Comparison of ENCODE assay signal across 8 cellular contexts in genomic region chr12:9378430-9378835, GRCh38.
DNase-seq lines count a peak whose midpoint lies in the region; ATAC-seq and TF ChIP-seq lines count a peak whose summit lies in the region.

No MANE protein-coding gene starts in this region.

- CTCF ChIA-PET in OCI-LY7 (lab: Charles Lee; ENCODE audit: unreplicated experiment): no interaction called here

- peaks cover 0 to 3% (median 0%) of the 10 kb centered on the region in 9 donors for H3K27me3 ChIP-seq in heart left ventricle
- no peaks in the 10 kb centered on the region for H3K27me3 ChIP-seq in right cardiac atrium (ENCODE audit: control insufficient read depth, insufficient read depth)
- no peaks in the 10 kb centered on the region for H3K27me3 ChIP-seq in transverse colon
- no peaks in the 10 kb centered on the region for H3K27me3 ChIP-seq in aorta (ENCODE audit: control insufficient read depth in 1 of 2, insufficient read depth in 2 of 2, low read length in 1 of 2)

- POLR2A ChIA-PET in OCI-LY7 (lab: Charles Lee): no interaction called here

- H3K4me3 ChIP-seq in heart left ventricle (no peak overlapping the region), right cardiac atrium (ENCODE audit: low read length) (no peak overlapping the region), OCI-LY7 (ENCODE audit: low read depth, low read length, poor library complexity, severe bottlenecking) (no peak overlapping the region), fibroblast of mammary gland (ENCODE audit: control insufficient read depth, low read depth, low read length) (no peak overlapping the region), transverse colon (no peak overlapping the region), aorta (ENCODE audit: low read length in 2 of 2) (no peak overlapping the region)

- TF ChIP-seq POLR2A in heart left ventricle (IDR thresholded peaks at IDR 0.05): no peak
- no peak for TF ChIP-seq POLR2A in transverse colon (IDR thresholded peaks at IDR 0.05)

- intact Hi-C loops in heart left ventricle (cut with DNase I) (loop anchor here in 1 of 10 donors (2.0 kb wide), 1 partner anchor 90 kb away; no protein-coding TSS in a partner anchor), right cardiac atrium (cut with DNase I) (no loop called here), OCI-LY7 (cut with micrococcal nuclease; ENCODE audit: unreplicated experiment) (no loop called here), transverse colon (cut with DNase I; ENCODE audit: low total_unique reads) (no loop called here), aorta (cut with DNase I) (no loop called here)

- no peaks in the 10 kb centered on the region for H3K36me3 ChIP-seq in heart left ventricle
- no peaks in the 10 kb centered on the region for H3K36me3 ChIP-seq in OCI-LY7 (ENCODE audit: insufficient read depth, low read length)
- H3K36me3 ChIP-seq in transverse colon: no peaks in the 10 kb centered on the region
- H3K36me3 ChIP-seq in aorta (ENCODE audit: control insufficient read depth in 1 of 2, insufficient read depth in 2 of 2, low read length in 1 of 2): no peaks in the 10 kb centered on the region

- TF ChIP-seq CTCF in heart left ventricle (IDR thresholded peaks at IDR 0.05) (peak in 8 of 12 donors; percentile 7 to 41 (median 34)), OCI-LY7 (conservative IDR thresholded peaks at IDR 0.05; ENCODE audit: low read length) (peak; percentile 67), fibroblast of mammary gland (conservative IDR thresholded peaks at IDR 0.05; ENCODE audit: control insufficient read depth, insufficient read depth, low read depth, low read length) (peak; percentile 23), transverse colon (IDR thresholded peaks at IDR 0.05) (peak in 4 of 5 experiments; percentile 7 to 47 (median 32))

- H3K9me3 ChIP-seq in heart left ventricle (no peaks in the 10 kb centered on the region), right cardiac atrium (ENCODE audit: control insufficient read depth, low read length) (no peaks in the 10 kb centered on the region), OCI-LY7 (ENCODE audit: low read length) (no peaks in the 10 kb centered on the region), transverse colon (no peaks in the 10 kb centered on the region), aorta (ENCODE audit: control insufficient read depth, low read length) (no peaks in the 10 kb centered on the region)

- WGBS in heart left ventricle, 4 donors: 41 to 44% (median 43%) methylated on average over 6 of the region's 6 CpGs
- WGBS in right cardiac atrium: 53% methylated on average over 6 of the region's 6 CpGs
- WGBS in transverse colon (ENCODE audit: low coverage in 1 of 2), 2 donors: 59 to 78% methylated on average over 1 to 6 of the region's 6 CpGs
- 50 to 51% methylated on average over 6 of the region's 6 CpGs for WGBS in aorta, 2 donors

- ATAC-seq in heart left ventricle: peak in 1 of 4 donors; percentile 49
- no peak for ATAC-seq in right cardiac atrium
- ATAC-seq in GM21825 (IDR thresholded peaks at IDR 0.05; ENCODE audit: unreplicated experiment): no peak
- ATAC-seq in aorta (ENCODE audit: low FRiP score): no peak

- no peaks in the 10 kb centered on the region for H3K79me2 ChIP-seq in OCI-LY7 (ENCODE audit: insufficient read depth, low read depth, low read length)

- H3K4me2 ChIP-seq in OCI-LY7 (ENCODE audit: low read length): no peak overlapping the region

- no peak overlapping the region for H2AFZ ChIP-seq in OCI-LY7 (ENCODE audit: low read length)

- H3K9me2 ChIP-seq in OCI-LY7 (ENCODE audit: insufficient read depth, low read length): no peaks in the 10 kb centered on the region

- no TSS peak for BruUV-seq in OCI-LY7 (replicated peaks; lab: Mats Ljungman, UMichigan)

- DNase-seq in heart left ventricle (no peak), right cardiac atrium (no peak), OCI-LY7 (ENCODE audit: low spot score) (peak; percentile 25), fibroblast of mammary gland (ENCODE audit: low read depth) (no peak), transverse colon (no peak), aorta (no peak), COR-L47 (lab: John Stamatoyannopoulos, UW) (no peak)

- no peak overlapping the region for H3K27ac ChIP-seq in heart left ventricle
- no peak overlapping the region for H3K27ac ChIP-seq in right cardiac atrium (ENCODE audit: low read length)
- H3K27ac ChIP-seq in OCI-LY7 (ENCODE audit: low read depth, low read length, poor library complexity, severe bottlenecking): no peak overlapping the region
- no peak overlapping the region for H3K27ac ChIP-seq in transverse colon
- H3K27ac ChIP-seq in aorta (ENCODE audit: low read depth in 1 of 2, low read length in 2 of 2): no peak overlapping the region

- H4K20me1 ChIP-seq in OCI-LY7 (ENCODE audit: insufficient read depth, low read length): no peaks in the 10 kb centered on the region

- in situ Hi-C loops in transverse colon (cut with MboI; ENCODE audit: low pct_ligation_motif_present in 1 of 4, low pct_unique_long_range_greater_than_20kb in 1 of 4, low sequenced_read_pairs in 3 of 4): no loop called here

- no peaks in the 10 kb centered on the region for H3K4me1 ChIP-seq in heart left ventricle
- H3K4me1 ChIP-seq in right cardiac atrium (ENCODE audit: control insufficient read depth, insufficient read depth, low read length): no peaks in the 10 kb centered on the region
- no peaks in the 10 kb centered on the region for H3K4me1 ChIP-seq in OCI-LY7 (ENCODE audit: insufficient read depth, low read length, poor library complexity, severe bottlenecking)
- no peaks in the 10 kb centered on the region for H3K4me1 ChIP-seq in transverse colon
- no peaks in the 10 kb centered on the region for H3K4me1 ChIP-seq in aorta (ENCODE audit: control insufficient read depth in 1 of 2, insufficient read depth in 2 of 2, low read length in 2 of 2)

- no peak for TF ChIP-seq EP300 in transverse colon (IDR thresholded peaks at IDR 0.05; ENCODE audit: low read depth)
